ENCODE assay signal across 1 cellular context in the genomic region with DNA sequence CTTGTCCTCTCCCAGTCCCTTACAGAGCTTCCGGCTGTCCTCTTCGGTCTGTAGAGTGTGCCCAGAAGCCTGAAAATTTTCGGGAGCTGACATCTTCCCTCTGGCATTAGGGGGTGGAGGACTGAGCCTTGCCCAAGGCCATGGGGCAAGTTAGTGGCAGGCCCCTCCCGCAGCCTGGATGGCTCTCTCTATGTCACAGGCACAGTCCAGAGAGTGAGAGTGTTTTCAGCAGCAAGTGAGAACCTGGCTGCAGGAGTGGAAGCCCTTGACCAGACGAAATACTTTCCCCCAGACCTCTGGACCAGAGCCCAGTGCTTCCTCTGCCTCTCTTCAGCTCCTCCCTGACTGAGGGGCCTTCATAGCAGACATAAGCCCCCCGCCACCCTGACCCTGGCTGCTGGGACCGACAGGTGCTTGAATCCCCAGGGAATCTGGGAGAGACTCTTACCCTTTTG.
TF ChIP-seq lines count a peak whose summit lies in the region.

No MANE protein-coding gene starts in this region.

TF ChIP-seq in IMR-90, 13 proteins besides CTCF, POLR2A, EP300 and RAD21 (continued from another document):
- TF ChIP-seq, protein P1, sequence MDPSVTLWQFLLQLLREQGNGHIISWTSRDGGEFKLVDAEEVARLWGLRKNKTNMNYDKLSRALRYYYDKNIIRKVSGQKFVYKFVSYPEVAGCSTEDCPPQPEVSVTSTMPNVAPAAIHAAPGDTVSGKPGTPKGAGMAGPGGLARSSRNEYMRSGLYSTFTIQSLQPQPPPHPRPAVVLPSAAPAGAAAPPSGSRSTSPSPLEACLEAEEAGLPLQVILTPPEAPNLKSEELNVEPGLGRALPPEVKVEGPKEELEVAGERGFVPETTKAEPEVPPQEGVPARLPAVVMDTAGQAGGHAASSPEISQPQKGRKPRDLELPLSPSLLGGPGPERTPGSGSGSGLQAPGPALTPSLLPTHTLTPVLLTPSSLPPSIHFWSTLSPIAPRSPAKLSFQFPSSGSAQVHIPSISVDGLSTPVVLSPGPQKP (IDR thresholded peaks at IDR 0.05; ENCODE audit: borderline replicate concordance, low read depth, low read length) = no peak
- TF ChIP-seq CHD1 (IDR thresholded peaks at IDR 0.05; ENCODE audit: low read depth, low read length) (no peak), BHLHE40 (IDR thresholded peaks at IDR 0.05; ENCODE audit: low read depth, low read length) (no peak)
TF ChIP-seq in IMR-90: peak in this region for 0.
